In genomic region chr10:78805176-78805575, GRCh38 we compare ENCODE assay signal across 10 cellular contexts.
A peak's percentile ranks its signal among the peaks of the same experiment; 100 is the strongest.
DNase-seq lines count a peak whose midpoint lies in the region; ATAC-seq and TF ChIP-seq lines count a peak whose summit lies in the region.
"Had no signal": no experiment of that assay in that cellular context is flagged by ENCODE, and none has a peak within 500 bp of the region (broad histone marks: within the 10 kb centered on the region; RNA-seq: fewer than 3 reads in every experiment).

No MANE protein-coding gene starts in this region.

- H2BK5ac ChIP-seq in trophoblast cell (ENCODE audit: low read depth, low read length, poor library complexity): no peak overlapping the region

- no peak for TF ChIP-seq CTCF in CD4-positive, alpha-beta T cell (IDR thresholded peaks at IDR 0.05)

- DNase-seq in Caki2 (ENCODE audit: low read depth) (peak; percentile 11), SJSA1 (ENCODE audit: low read depth in 1 of 2, low spot score in 2 of 2) (peak; percentile 88 to 89), foreskin melanocyte (peak; percentile 52), trophoblast cell (no peak), mesenteric fat pad (ENCODE audit: low spot score) (no peak), NCI-H2227 treated with DMSO at 0.1 percent for 48 hours (lab: John Stamatoyannopoulos, UW) (no peak)
- no peak for DNase-seq in activated CD4-positive, alpha-beta T cell treated with anti-CD3 and anti-CD28 coated beads for 1 hour
- no peak for DNase-seq in CD4-positive, alpha-beta T cell
- DNase-seq: activated gamma-delta T cell had no signal

- POLR2A ChIA-PET in CD4-positive, alpha-beta T cell (lab: Charles Lee): no interaction called here

- no peak overlapping the region for H3K9ac ChIP-seq in trophoblast cell (ENCODE audit: low read length)
- H3K9ac ChIP-seq: neural progenitor cell had no signal

- H3K4me1 Mint-ChIP-seq in CD4-positive, alpha-beta T cell (ENCODE audit: low read depth): no peaks in the 10 kb centered on the region

- no peak overlapping the region for H3K4me2 ChIP-seq in trophoblast cell (ENCODE audit: low read length)
- H3K4me2 ChIP-seq: neural progenitor cell had no signal

- H3K27me3 Mint-ChIP-seq in CD4-positive, alpha-beta T cell: peaks cover 4% of the 10 kb centered on the region

- H3K4ac ChIP-seq in trophoblast cell (ENCODE audit: low read depth, low read length): no peak overlapping the region

- H3K14ac ChIP-seq in trophoblast cell (ENCODE audit: low read length): no peak overlapping the region

- CTCF ChIA-PET in CD4-positive, alpha-beta T cell (lab: Charles Lee): no interaction called here

- no peaks in the 10 kb centered on the region for H3K9me3 Mint-ChIP-seq in CD4-positive, alpha-beta T cell
- H3K9me3 Mint-ChIP-seq: neural progenitor cell had no signal

- H3K27me3 ChIP-seq in SJSA1 (replicated peaks): no peaks in the 10 kb centered on the region
- peaks cover 2% of the 10 kb centered on the region for H3K27me3 ChIP-seq in trophoblast cell (ENCODE audit: insufficient read depth, low read length)
- no peaks in the 10 kb centered on the region for H3K27me3 ChIP-seq in CD4-positive, alpha-beta T cell (ENCODE audit: control insufficient read depth, insufficient read depth, low read length)
- H3K27me3 ChIP-seq: neural progenitor cell had no signal

- H3K9me3 ChIP-seq in SJSA1 (replicated peaks) (no peaks in the 10 kb centered on the region; the same call in 1 of the 2 replicates), trophoblast cell (ENCODE audit: insufficient read depth, low read depth, low read length) (peaks cover 2% of the 10 kb centered on the region)
- no peaks in the 10 kb centered on the region for H3K9me3 ChIP-seq in CD4-positive, alpha-beta T cell (ENCODE audit: control insufficient read depth, low read length)

- no peak overlapping the region for H4K8ac ChIP-seq in trophoblast cell (ENCODE audit: low read depth, low read length)

- H3K4me1 ChIP-seq in SJSA1 (replicated peaks): peaks cover 59% of the 10 kb centered on the region
- peaks cover 28 to 31% of the 10 kb centered on the region in 2 experiments for H3K4me1 ChIP-seq in trophoblast cell (ENCODE audit: control insufficient read depth in 1 of 2, insufficient read depth in 2 of 2, low read length in 2 of 2)

- peaks cover 1% of the 10 kb centered on the region for H3K79me2 ChIP-seq in trophoblast cell (ENCODE audit: control insufficient read depth, insufficient read depth, low read length, poor library complexity)

- H2AFZ ChIP-seq in trophoblast cell (ENCODE audit: insufficient read depth, low read length, poor library complexity): no peak overlapping the region
- H2AFZ ChIP-seq: neural progenitor cell had no signal

- ATAC-seq in CD4-positive, alpha-beta T cell (ENCODE audit: poor library complexity): no peak

- peaks cover 18% of the 10 kb centered on the region for H3K79me1 ChIP-seq in trophoblast cell (ENCODE audit: low read length)

- in situ Hi-C loops in Caki2 (cut with HindIII; ENCODE audit: low pct_unique_long_range_greater_than_20kb, low sequenced_read_pairs): no loop called here

- H3K36me3 Mint-ChIP-seq in CD4-positive, alpha-beta T cell (ENCODE audit: low read depth): no peaks in the 10 kb centered on the region
- H3K36me3 Mint-ChIP-seq: neural progenitor cell had no signal

- peak overlapping the region; percentile 8 for H3K18ac ChIP-seq in trophoblast cell (ENCODE audit: low read length)

- H2BK120ac ChIP-seq in trophoblast cell (ENCODE audit: insufficient read depth, low read length, poor library complexity): no peak overlapping the region

- intact Hi-C loops in CD4-positive, alpha-beta T cell (cut with DNase I, micrococcal nuclease): no loop called here

- H4K91ac ChIP-seq in trophoblast cell (ENCODE audit: low read depth, low read length): peak overlapping the region; percentile 49

- H4K12ac ChIP-seq in trophoblast cell (ENCODE audit: low read depth, low read length): no peak overlapping the region

- H2BK12ac ChIP-seq in trophoblast cell (ENCODE audit: low read length): peak overlapping the region; percentile 29

- no peak overlapping the region for H3K4me3 ChIP-seq in SJSA1
- no peak overlapping the region for H3K4me3 ChIP-seq in trophoblast cell (ENCODE audit: low read depth, low read length)
- H3K4me3 ChIP-seq: neural progenitor cell had no signal

- no CpG with 5 or more reads among the region's 6 CpGs for WGBS in trophoblast cell (ENCODE audit: extremely low coverage, insufficient coverage, insufficient read length)

- no peak overlapping the region for H2AK5ac ChIP-seq in trophoblast cell (ENCODE audit: low read length)

- H3K36me3 ChIP-seq in SJSA1: no peaks in the 10 kb centered on the region
- no peaks in the 10 kb centered on the region for H3K36me3 ChIP-seq in trophoblast cell (ENCODE audit: control insufficient read depth in 1 of 2, insufficient read depth in 2 of 2, low read length in 2 of 2)
- H3K36me3 ChIP-seq: neural progenitor cell had no signal

- H3K27ac ChIP-seq in SJSA1 (peak overlapping the region; percentile 69), trophoblast cell (ENCODE audit: low read depth, low read length) (peak overlapping the region; percentile 5)
- no peak overlapping the region for H3K27ac ChIP-seq in CD4-positive, alpha-beta T cell (ENCODE audit: low read depth, low read length)
- H3K27ac ChIP-seq: neural progenitor cell had no signal

- H3K23ac ChIP-seq in trophoblast cell (ENCODE audit: low read length): no peak overlapping the region

- H3K4me3 Mint-ChIP-seq in CD4-positive, alpha-beta T cell: no peak overlapping the region
- H3K4me3 Mint-ChIP-seq: neural progenitor cell had no signal

- H3K27ac Mint-ChIP-seq in CD4-positive, alpha-beta T cell: no peak overlapping the region

Comparison
In these comparisons a context has a peak if more than half of its experiments do, and no peak if none do; other contexts are left out.
1. DNase-seq: peak in Caki2 (single experiment), SJSA1 (2 of 2) and foreskin melanocyte (single experiment); none in trophoblast cell (0 of 2), mesenteric fat pad (single experiment), activated CD4-positive, alpha-beta T cell treated with anti-CD3 and anti-CD28 coated beads for 1 hour (single experiment), CD4-positive, alpha-beta T cell (0 of 10) and NCI-H2227 treated with DMSO at 0.1 percent for 48 hours (single experiment).